ENCODE assay signal across 11 cellular contexts in genomic region chr19:15430526-15431120, GRCh38. TPM values are rescaled to one million over a fixed set of nuclear protein-coding genes. Genes with fewer than 3 reads are reported as not detected.
DNase-seq lines count a peak whose midpoint lies in the region; TF ChIP-seq lines count a peak whose summit lies in the region.
"Had no signal": no experiment of that assay in that cellular context is flagged by ENCODE, and none has a peak within 500 bp of the region (broad histone marks: within the 10 kb centered on the region; RNA-seq: fewer than 3 reads in every experiment).

No MANE protein-coding gene starts in this region.

- H3K27me3 ChIP-seq in SU-DHL-6 (ENCODE audit: low read length), result no peaks in the 10 kb centered on the region
- H3K27me3 ChIP-seq in fibroblast of lung (ENCODE audit: control insufficient read depth, insufficient read depth, low read length), result no peaks in the 10 kb centered on the region
- no peaks in the 10 kb centered on the region for H3K27me3 ChIP-seq in smooth muscle cell (ENCODE audit: low read depth)
- no peaks in the 10 kb centered on the region for H3K27me3 ChIP-seq in SJCRH30

- H3K27ac Mint-ChIP-seq in activated T-cell treated with anti-CD3 and anti-CD28 coated beads, Interleukin-2, amount 50 U/mL, for 24 hours, result peak overlapping the region; percentile 96

- H3K36me3 ChIP-seq in SU-DHL-6 (ENCODE audit: low read length) (no peaks in the 10 kb centered on the region), fibroblast of lung (ENCODE audit: control insufficient read depth, insufficient read depth, low read length) (peaks cover 13% of the 10 kb centered on the region), smooth muscle cell (ENCODE audit: low read depth) (no peaks in the 10 kb centered on the region), SJCRH30 (peaks cover 24% of the 10 kb centered on the region)

- H3K36me3 Mint-ChIP-seq in activated T-cell treated with anti-CD3 and anti-CD28 coated beads, Interleukin-2, amount 50 U/mL, for 24 hours (ENCODE audit: low read depth), result peaks cover 57% of the 10 kb centered on the region

- H3K9ac ChIP-seq in SU-DHL-6 (ENCODE audit: low read length) (peak overlapping the region; percentile 97), fibroblast of lung (ENCODE audit: insufficient read depth, low read length) (peak overlapping the region; percentile 16), smooth muscle cell (ENCODE audit: low read depth) (peak overlapping the region; percentile 95)

- H3K4me2 ChIP-seq in SU-DHL-6 (ENCODE audit: low read depth, low read length, poor library complexity, severe bottlenecking), result peak overlapping the region; percentile 72
- peak overlapping the region; percentile 95 for H3K4me2 ChIP-seq in fibroblast of lung (ENCODE audit: extremely low read depth, insufficient read depth, low read length)
- H3K4me2 ChIP-seq in smooth muscle cell, result peak overlapping the region; percentile 98

- H3K4me1 Mint-ChIP-seq in activated T-cell treated with anti-CD3 and anti-CD28 coated beads, Interleukin-2, amount 50 U/mL, for 24 hours (ENCODE audit: low read depth), result peaks cover 36% of the 10 kb centered on the region

- peak overlapping the region; percentile 97 for H3K4me3 Mint-ChIP-seq in activated T-cell treated with anti-CD3 and anti-CD28 coated beads, Interleukin-2, amount 50 U/mL, for 24 hours

- no peak for DNase-seq in activated T-cell treated with anti-CD3 and anti-CD28 coated beads, Interleukin-2, amount 50 U/mL, for 24 hours
- no peak for DNase-seq in activated T-cell treated with anti-CD3 and anti-CD28 coated beads, Interleukin-2, amount 50 U/mL, for 48 hours
- DNase-seq in fibroblast of lung (ENCODE audit: low read depth in 2 of 2) (no peak), smooth muscle cell (lab: John Stamatoyannopoulos, UW; ENCODE audit: unreplicated experiment) (no peak), NCI-H1930 (lab: John Stamatoyannopoulos, UW) (no peak), SJCRH30 (no peak), SIG-M5 treated with dmso at 0.1 percent for 504 hours (lab: John Stamatoyannopoulos, UW; ENCODE audit: unreplicated experiment) (no peak)
- DNase-seq: NCI-H446 had no signal

- H2AFZ ChIP-seq in SU-DHL-6 (ENCODE audit: low read depth, low read length, severe bottlenecking) (no peak overlapping the region), fibroblast of lung (ENCODE audit: low read length) (no peak overlapping the region), smooth muscle cell (ENCODE audit: low read depth) (no peak overlapping the region)

- H3F3A ChIP-seq in SU-DHL-6 (ENCODE audit: insufficient read depth), result no peaks in the 10 kb centered on the region
- H3F3A ChIP-seq in smooth muscle cell (ENCODE audit: low read depth), result peaks cover 4% of the 10 kb centered on the region

- no peaks in the 10 kb centered on the region for H3K9me3 ChIP-seq in SU-DHL-6 (ENCODE audit: insufficient read depth, low read length)
- H3K9me3 ChIP-seq in fibroblast of lung (ENCODE audit: control insufficient read depth, insufficient read depth, low read depth, low read length), result no peaks in the 10 kb centered on the region
- H3K9me3 ChIP-seq in smooth muscle cell (replicated peaks; ENCODE audit: low read depth), result no peaks in the 10 kb centered on the region
- no peaks in the 10 kb centered on the region for H3K9me3 ChIP-seq in SJCRH30 (replicated peaks)

- H4K20me1 ChIP-seq in SU-DHL-6 (ENCODE audit: low read depth, low read length), result no peaks in the 10 kb centered on the region; the same call in 1 of the 2 replicates
- H4K20me1 ChIP-seq in fibroblast of lung (ENCODE audit: control insufficient read depth, extremely low read depth, insufficient read depth, low read length), result no peaks in the 10 kb centered on the region
- peaks cover 45% of the 10 kb centered on the region for H4K20me1 ChIP-seq in smooth muscle cell (ENCODE audit: low read depth)

- WGBS in smooth muscle cell (ENCODE audit: low lambda C conversion rate), result 95% methylated on average over 10 of the region's 10 CpGs

- H3K9me3 Mint-ChIP-seq in activated T-cell treated with anti-CD3 and anti-CD28 coated beads, Interleukin-2, amount 50 U/mL, for 24 hours, result no peaks in the 10 kb centered on the region

- no peaks in the 10 kb centered on the region for H3K9me2 ChIP-seq in SU-DHL-6 (replicated peaks; ENCODE audit: insufficient read depth, low read length)

- TF ChIP-seq CTCF in SU-DHL-6 (IDR thresholded peaks at IDR 0.05; ENCODE audit: insufficient read depth, low read length, poor library complexity, severe bottlenecking) (no peak), fibroblast of lung (conservative IDR thresholded peaks at IDR 0.05 in 1 of 2, IDR thresholded peaks at IDR 0.05 in 1 of 2; ENCODE audit: low read depth in 1 of 2, low read length in 2 of 2) (no peak), smooth muscle cell (IDR thresholded peaks at IDR 0.05; ENCODE audit: borderline replicate concordance, insufficient read depth, poor library complexity, severe bottlenecking) (no peak)

- no peak overlapping the region for H3K4me3 ChIP-seq in SU-DHL-6 (ENCODE audit: insufficient read depth, low read length, poor library complexity, severe bottlenecking)
- peak overlapping the region in 2 of 4 experiments; percentile 85 for H3K4me3 ChIP-seq in fibroblast of lung (replicated peaks in 1 of 4; ENCODE audit: control extremely low read depth in 1 of 4, insufficient read depth in 1 of 4, low read depth in 3 of 4, low read length in 4 of 4)
- no peak overlapping the region for H3K4me3 ChIP-seq in smooth muscle cell
- H3K4me3 ChIP-seq in SJCRH30, result no peak overlapping the region

- peaks cover 40% of the 10 kb centered on the region for H3K79me2 ChIP-seq in SU-DHL-6 (ENCODE audit: insufficient read depth, low read length)
- peaks cover 39% of the 10 kb centered on the region for H3K79me2 ChIP-seq in fibroblast of lung (ENCODE audit: control insufficient read depth, insufficient read depth, low read length)
- H3K79me2 ChIP-seq in smooth muscle cell (ENCODE audit: low read depth), result peaks cover 37% of the 10 kb centered on the region

- no peak overlapping the region for H3K27ac ChIP-seq in SU-DHL-6 (ENCODE audit: low read depth, low read length)
- no peak overlapping the region for H3K27ac ChIP-seq in fibroblast of lung (ENCODE audit: insufficient read depth, low read length)
- H3K27ac ChIP-seq in smooth muscle cell (ENCODE audit: low read depth), result no peak overlapping the region
- H3K27ac ChIP-seq in SJCRH30, result no peak overlapping the region

- H3K4me1 ChIP-seq in fibroblast of lung (ENCODE audit: control insufficient read depth, extremely low read depth, insufficient read depth, low read length), result peaks cover 9% of the 10 kb centered on the region
- peaks cover 14% of the 10 kb centered on the region for H3K4me1 ChIP-seq in smooth muscle cell (ENCODE audit: low read depth)
- H3K4me1 ChIP-seq in SJCRH30, result peaks cover 5% of the 10 kb centered on the region

- no peaks in the 10 kb centered on the region for H3K27me3 Mint-ChIP-seq in activated T-cell treated with anti-CD3 and anti-CD28 coated beads, Interleukin-2, amount 50 U/mL, for 24 hours

RNA-seq across cellular contexts. Expression of gene AKAP8L, which starts 11.8 kb away (rescaled TPM):
- total RNA-seq in fibroblast of lung (61.1 and 87.0 TPM in 2 replicates), smooth muscle cell (61.9 and 92.0 TPM in 2 replicates)
- polyA plus RNA-seq in fibroblast of lung (18.0 and 22.9 TPM in 2 replicates), smooth muscle cell (93.9 and 105 TPM in 2 replicates)
- polyA plus RNA-seq in fibroblast of lung (2012), result 25.1 and 26.9 TPM in 2 replicates
- polyA minus RNA-seq in fibroblast of lung (ENCODE audit: low replicate concordance), result 48.8 and 66.7 TPM in 2 replicates
- total RNA-seq in SJCRH30 (2014; rRNA removed; shearing (Covaris generic)), result 86.0 and 111 TPM in 2 replicates

RNA-seq across cellular contexts. Expression of gene WIZ, which starts 19.1 kb away (rescaled TPM):
- total RNA-seq in fibroblast of lung (5.6 and 9.7 TPM in 2 replicates), smooth muscle cell (13.5 and 23.1 TPM in 2 replicates)
- polyA plus RNA-seq in fibroblast of lung (7.5 and 9.5 TPM in 2 replicates), smooth muscle cell (40.5 and 41.5 TPM in 2 replicates)
- 19.8 and 25.7 TPM in 2 replicates for polyA plus RNA-seq in fibroblast of lung (2012)
- 8.0 and 9.9 TPM in 2 replicates for polyA minus RNA-seq in fibroblast of lung (ENCODE audit: low replicate concordance)
- 23.0 and 23.8 TPM in 2 replicates for total RNA-seq in SJCRH30 (2014; rRNA removed; shearing (Covaris generic))

RNA-seq across cellular contexts. Expression of gene RASAL3, which starts 33.7 kb away (rescaled TPM):
- under 0.01 TPM in 1 of 2 replicates, not detected in the other for total RNA-seq in fibroblast of lung
- 0.01 TPM in 1 of 2 replicates, not detected in the other for polyA plus RNA-seq in fibroblast of lung
- polyA plus RNA-seq in fibroblast of lung (2012), result not detected in 2 replicates
- not detected in 2 replicates for polyA minus RNA-seq in fibroblast of lung (ENCODE audit: low replicate concordance)
- not detected in 2 replicates for total RNA-seq in smooth muscle cell
- 0.24 TPM in 1 of 2 replicates, not detected in the other for polyA plus RNA-seq in smooth muscle cell
- 0.12 TPM in 1 of 2 replicates, not detected in the other for total RNA-seq in SJCRH30 (2014; rRNA removed; shearing (Covaris generic))
- total RNA-seq: H4 had no signal

RNA-seq across cellular contexts. Expression of gene PGLYRP2, which starts 48.7 kb away (rescaled TPM):
- total RNA-seq in fibroblast of lung (not detected in 2 replicates), smooth muscle cell (not detected in 2 replicates)
- polyA plus RNA-seq in fibroblast of lung (not detected in 2 replicates), smooth muscle cell (not detected in 2 replicates)
- not detected in 2 replicates for polyA plus RNA-seq in fibroblast of lung (2012)
- not detected in 2 replicates for polyA minus RNA-seq in fibroblast of lung (ENCODE audit: low replicate concordance)
- not detected in 2 replicates for total RNA-seq in SJCRH30 (2014; rRNA removed; shearing (Covaris generic))
- total RNA-seq: H4, pulmonary artery endothelial cell had no signal

RNA-seq across cellular contexts. Expression of gene AKAP8, which starts 51.0 kb away (rescaled TPM):
- total RNA-seq in fibroblast of lung (9.8 and 9.9 TPM in 2 replicates), smooth muscle cell (12.0 and 24.2 TPM in 2 replicates)
- polyA plus RNA-seq in fibroblast of lung (13.0 and 14.4 TPM in 2 replicates), smooth muscle cell (19.1 and 27.3 TPM in 2 replicates)
- polyA plus RNA-seq in fibroblast of lung (2012), result 12.5 and 12.9 TPM in 2 replicates
- 3.4 and 3.5 TPM in 2 replicates for polyA minus RNA-seq in fibroblast of lung (ENCODE audit: low replicate concordance)
- total RNA-seq in SJCRH30 (2014; rRNA removed; shearing (Covaris generic)), result 26.9 and 28.1 TPM in 2 replicates

Comparison
In these comparisons a context has a peak if more than half of its experiments do, and no peak if none do; other contexts are left out.
1. H3K9ac ChIP-seq: peak in every context shown above with its lines; median percentile 97 in SU-DHL-6; 95 in smooth muscle cell; 16 in fibroblast of lung.